ENCODE assay signal across 10 cellular contexts in the genomic region with DNA sequence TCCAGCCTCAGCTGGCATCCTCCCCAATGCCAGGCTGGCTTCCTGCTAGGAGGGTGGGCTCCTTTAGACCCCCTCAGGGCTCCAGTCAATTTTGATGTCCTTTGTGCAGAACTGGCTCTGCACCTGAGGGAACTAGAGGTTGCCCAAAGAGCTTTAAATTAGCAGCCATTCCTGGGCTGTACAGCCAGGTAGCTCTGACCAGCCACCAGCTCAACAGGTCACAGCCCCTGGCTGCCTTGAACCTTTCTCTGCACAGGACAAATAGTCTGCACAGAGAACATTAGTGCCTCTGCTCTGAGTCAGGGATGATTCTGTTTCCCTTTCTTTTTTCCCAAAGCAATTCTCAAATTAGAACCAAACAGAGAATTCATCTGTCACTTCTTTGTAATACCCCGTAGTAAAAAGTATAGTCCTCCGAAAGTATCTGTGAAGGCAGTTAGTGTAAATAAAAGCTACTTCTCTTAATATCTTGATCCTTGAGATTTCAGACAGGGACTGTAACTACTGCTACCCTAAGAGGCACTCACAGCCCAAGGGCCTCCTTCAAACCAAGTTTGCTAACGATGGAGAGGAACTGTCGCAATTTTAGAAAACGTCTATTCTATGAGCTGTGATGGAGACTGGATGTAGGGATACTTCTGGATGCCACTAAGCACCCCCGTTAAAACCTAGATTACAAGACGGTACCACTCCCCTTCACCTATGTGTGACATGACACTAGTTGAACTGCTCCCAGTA. TPM values are rescaled to one million over a fixed set of nuclear protein-coding genes. Genes with fewer than 3 reads are reported as not detected.
DNase-seq lines count a peak whose midpoint lies in the region; ATAC-seq and TF ChIP-seq lines count a peak whose summit lies in the region.
"Had no signal": no experiment of that assay in that cellular context is flagged by ENCODE, and none has a peak within 500 bp of the region (broad histone marks: within the 10 kb centered on the region; RNA-seq: fewer than 3 reads in every experiment).

No MANE protein-coding gene starts in this region.

- in situ Hi-C loops in gastrocnemius medialis (cut with MboI; ENCODE audit: low sequenced_read_pairs in 4 of 4), result no loop called here

- H3K4me3 Mint-ChIP-seq in naive thymus-derived CD4-positive, alpha-beta T cell, result peak overlapping the region in 8 of 10 donors; percentile 4 to 56 (median 32)

- no peak for TF ChIP-seq POLR2A in gastrocnemius medialis (IDR thresholded peaks at IDR 0.05)

- H3K4me3 ChIP-seq in BLaER1 treated with 17β-estradiol and CSF1 and Interleukin-3, amounts not matched to agents 10 nM and 100 nM, result peak overlapping the region in 4 of 10 experiments; percentile 5 to 33 (median 16); a peak in 2 of 20 replicates
- no peak overlapping the region for H3K4me3 ChIP-seq in naive thymus-derived CD4-positive, alpha-beta T cell (ENCODE audit: low read length)
- no peak overlapping the region for H3K4me3 ChIP-seq in gastrocnemius medialis
- H3K4me3 ChIP-seq: body of pancreas had no signal

- POLR2A ChIA-PET in naive thymus-derived CD4-positive, alpha-beta T cell (lab: Charles Lee), result interaction anchor here (1.0 to 1.3 kb wide), 3 partner anchors 11 to 551 kb away, joined by 3 to 5 read pairs (median 4); partner anchors contain the start of gene LAPTM4A

- no peaks in the 10 kb centered on the region for H3K9me3 Mint-ChIP-seq in naive thymus-derived CD4-positive, alpha-beta T cell

- no peak for ATAC-seq in naive thymus-derived CD4-positive, alpha-beta T cell
- no peak for ATAC-seq in HG03025 (IDR thresholded peaks at IDR 0.05; ENCODE audit: low FRiP score, unreplicated experiment)
- ATAC-seq in gastrocnemius medialis, result no peak
- ATAC-seq: body of pancreas had no signal

- H3K27ac ChIP-seq in BLaER1 treated with 17β-estradiol and CSF1 and Interleukin-3, amounts not matched to agents 10 nM and 100 nM, result peak overlapping the region in 2 of 11 experiments; percentile 14 to 48; a peak in 5 of 22 replicates
- H3K27ac ChIP-seq in VCaP (peak overlapping the region; percentile 96), gastrocnemius medialis (no peak overlapping the region)
- H3K27ac ChIP-seq in naive thymus-derived CD4-positive, alpha-beta T cell (ENCODE audit: low read depth, low read length), result peak overlapping the region; percentile 46
- H3K27ac ChIP-seq: body of pancreas had no signal

- DNase-seq in EH (ENCODE audit: low read depth) (peak; percentile 3), gastrocnemius medialis (no peak), NCI-H510A (lab: John Stamatoyannopoulos, UW) (no peak)
- DNase-seq in naive thymus-derived CD4-positive, alpha-beta T cell, result no peak
- DNase-seq: body of pancreas, NCI-H1092, NCI-H524 treated with DMSO at 0.1 percent for 48 hours had no signal

- peak overlapping the region in 8 of 11 experiments; percentile 0 to 59 (median 35); a peak in 10 of 22 replicates for H3K9ac ChIP-seq in BLaER1 treated with 17β-estradiol and CSF1 and Interleukin-3, amounts not matched to agents 10 nM and 100 nM

- no peaks in the 10 kb centered on the region for H3K27me3 ChIP-seq in BLaER1 treated with 17β-estradiol and CSF1 and Interleukin-3, amounts not matched to agents 10 nM and 100 nM
- H3K27me3 ChIP-seq in naive thymus-derived CD4-positive, alpha-beta T cell (ENCODE audit: control insufficient read depth in 2 of 2, insufficient read depth in 2 of 2, low read length in 2 of 2), result no peaks in the 10 kb centered on the region
- H3K27me3 ChIP-seq in gastrocnemius medialis, result no peaks in the 10 kb centered on the region
- H3K27me3 ChIP-seq: body of pancreas had no signal

- peaks cover 0 to 12% (median 6%) of the 10 kb centered on the region in 5 donors for H3K36me3 Mint-ChIP-seq in naive thymus-derived CD4-positive, alpha-beta T cell

- no peak for TF ChIP-seq CTCF in VCaP (conservative IDR thresholded peaks at IDR 0.05)
- no peak for TF ChIP-seq CTCF in gastrocnemius medialis (IDR thresholded peaks at IDR 0.05 in 4 of 5, conservative IDR thresholded peaks at IDR 0.05 in 1 of 5)

- peaks cover 7 to 32% (median 8%) of the 10 kb centered on the region in 11 experiments; a peak in 15 of 22 replicates for H3K36me3 ChIP-seq in BLaER1 treated with 17β-estradiol and CSF1 and Interleukin-3, amounts not matched to agents 10 nM and 100 nM
- H3K36me3 ChIP-seq in naive thymus-derived CD4-positive, alpha-beta T cell (ENCODE audit: control insufficient read depth in 2 of 3, insufficient read depth in 3 of 3, low read length in 3 of 3), result peaks cover 0 to 5% (median 0%) of the 10 kb centered on the region in 3 experiments
- no peaks in the 10 kb centered on the region for H3K36me3 ChIP-seq in gastrocnemius medialis

- peaks cover 0 to 29% (median 19%) of the 10 kb centered on the region in 11 experiments; a peak in 12 of 22 replicates for H4K20me1 ChIP-seq in BLaER1 treated with 17β-estradiol and CSF1 and Interleukin-3, amounts not matched to agents 10 nM and 100 nM

- H3K4me2 ChIP-seq in BLaER1 treated with 17β-estradiol and CSF1 and Interleukin-3, amounts not matched to agents 10 nM and 100 nM, result peak overlapping the region; percentile 63 to 90 (median 75)

- peaks cover 0 to 7% (median 0%) of the 10 kb centered on the region in 11 experiments; a peak in 6 of 22 replicates for H3K9me3 ChIP-seq in BLaER1 treated with 17β-estradiol and CSF1 and Interleukin-3, amounts not matched to agents 10 nM and 100 nM (replicated peaks in 1 of 11)
- no peaks in the 10 kb centered on the region for H3K9me3 ChIP-seq in naive thymus-derived CD4-positive, alpha-beta T cell (ENCODE audit: control insufficient read depth in 2 of 3, low read length in 3 of 3)
- H3K9me3 ChIP-seq in gastrocnemius medialis, result no peaks in the 10 kb centered on the region
- H3K9me3 ChIP-seq: body of pancreas had no signal

- CTCF ChIA-PET in naive thymus-derived CD4-positive, alpha-beta T cell (lab: Charles Lee), result no interaction called here

- H3K27ac Mint-ChIP-seq in naive thymus-derived CD4-positive, alpha-beta T cell, result peak overlapping the region; percentile 9 to 90 (median 74)

- peaks cover 36 to 70% (median 46%) of the 10 kb centered on the region in 10 experiments for H3K4me1 ChIP-seq in BLaER1 treated with 17β-estradiol and CSF1 and Interleukin-3, amounts not matched to agents 10 nM and 100 nM
- H3K4me1 ChIP-seq in naive thymus-derived CD4-positive, alpha-beta T cell (ENCODE audit: control insufficient read depth in 2 of 2, insufficient read depth in 2 of 2, low read length in 2 of 2), result peaks cover 15 to 23% of the 10 kb centered on the region in 2 donors
- peaks cover 63 to 66% of the 10 kb centered on the region in 2 donors for H3K4me1 ChIP-seq in gastrocnemius medialis

- intact Hi-C loops in naive thymus-derived CD4-positive, alpha-beta T cell (cut with micrococcal nuclease), result no loop called here
- intact Hi-C loops in gastrocnemius medialis (cut with DNase I; ENCODE audit: low total_unique reads), result no loop called here

- peaks cover 33 to 61% (median 53%) of the 10 kb centered on the region in 7 donors for H3K4me1 Mint-ChIP-seq in naive thymus-derived CD4-positive, alpha-beta T cell

- peaks cover 0 to 6% (median 0%) of the 10 kb centered on the region in 5 donors for H3K27me3 Mint-ChIP-seq in naive thymus-derived CD4-positive, alpha-beta T cell

RNA-seq across cellular contexts. Expression of gene TTC32, which starts 3.0 kb away (rescaled TPM):
- total RNA-seq in naive thymus-derived CD4-positive, alpha-beta T cell, result 10 to 100 TPM; 23.1 to 58.0 (median 44.9) TPM
- polyA plus RNA-seq in naive thymus-derived CD4-positive, alpha-beta T cell, result 10 to 100 TPM; 25.9 to 41.5 TPM
- 10 to 100 TPM in 2 of 4 donors, 1 to 10 TPM in 2; 6.6 to 19.6 (median 10.7) TPM for total RNA-seq in gastrocnemius medialis

Comparison
In these comparisons a context has a peak if more than half of its experiments do, and no peak if none do; other contexts are left out.
1. H3K27ac ChIP-seq: peak in VCaP (single experiment) and naive thymus-derived CD4-positive, alpha-beta T cell (single experiment); none in gastrocnemius medialis (0 of 4).